1 cellular context compared by ENCODE assay signal in the genomic region with DNA sequence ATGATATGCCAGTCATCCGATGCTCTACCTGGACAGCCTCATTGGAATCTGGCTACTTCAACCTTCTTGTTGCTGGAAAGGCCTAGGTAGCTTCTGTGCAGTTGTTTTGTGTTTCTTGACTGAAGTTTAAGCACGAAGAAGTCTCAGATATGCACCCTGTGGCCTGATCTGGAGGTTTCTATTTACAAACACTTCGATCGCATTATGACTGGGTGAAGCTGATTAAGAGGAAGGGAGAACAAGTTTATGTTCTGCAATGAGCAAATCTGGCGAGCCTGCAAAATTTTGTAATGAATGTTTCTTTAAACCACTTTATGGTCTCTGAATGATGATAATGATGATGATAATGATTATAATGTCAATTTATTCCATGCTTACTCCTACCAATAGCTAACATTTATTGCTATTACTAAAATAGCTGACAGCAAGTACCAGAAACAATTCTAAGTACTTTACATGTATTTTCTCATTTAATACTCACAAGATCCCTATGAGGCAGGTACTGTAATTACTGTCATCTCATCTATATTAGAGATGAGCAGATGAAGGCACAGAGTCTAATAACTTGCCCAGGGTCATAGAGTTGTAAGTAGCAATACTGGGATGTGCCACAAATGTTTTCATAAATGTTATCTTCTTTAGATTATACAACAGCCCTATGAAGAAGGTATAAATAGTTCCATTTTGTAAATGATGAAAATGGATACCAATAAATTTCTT.
TF ChIP-seq lines count a peak whose summit lies in the region.

No MANE protein-coding gene starts in this region.

TF ChIP-seq in H1, 55 proteins besides CTCF, POLR2A, EP300 and RAD21:
- no peak for TF ChIP-seq SIN3A (conservative IDR thresholded peaks at IDR 0.05 in 1 of 2, IDR thresholded peaks at IDR 0.05 in 1 of 2; ENCODE audit: low read depth in 1 of 2, low read length in 2 of 2)
